19 cellular contexts compared by ENCODE assay signal in genomic region chr2:47005687-47006086, GRCh38.
A peak's percentile ranks its signal among the peaks of the same experiment; 100 is the strongest.
DNase-seq lines count a peak whose midpoint lies in the region; ATAC-seq, FAIRE-seq and TF ChIP-seq lines count a peak whose summit lies in the region.
"Had no signal": no experiment of that assay in that cellular context is flagged by ENCODE, and none has a peak within 500 bp of the region (broad histone marks: within the 10 kb centered on the region; RNA-seq: fewer than 3 reads in every experiment).

No MANE protein-coding gene starts in this region.

- no peak for DNase-seq in CD4-positive, alpha-beta T cell
- no peak for DNase-seq in sigmoid colon
- DNase-seq in HK-2 (ENCODE audit: unreplicated experiment) = no peak
- no peak for DNase-seq in Peyer's patch
- DNase-seq in small intestine = no peak
- no peak for DNase-seq in mesendoderm
- DNase-seq: COR-L47, MV-4-11, NCI-H1694 treated with DMSO at 0.1 percent for 48 hours, NCI-H2227 treated with DMSO at 0.1 percent for 48 hours, RPMI8226, SIG-M5 had no signal

- H3K4me1 Mint-ChIP-seq in CD4-positive, alpha-beta T cell (ENCODE audit: low read depth) = no peaks in the 10 kb centered on the region

- H3K9me3 Mint-ChIP-seq in CD4-positive, alpha-beta T cell = no peaks in the 10 kb centered on the region
- H3K9me3 Mint-ChIP-seq: GM23338 had no signal

- no peak overlapping the region for H3K18ac ChIP-seq in mesendoderm (ENCODE audit: low read length)

- no peak overlapping the region for H3K4me2 ChIP-seq in mesendoderm (ENCODE audit: low read length)
- H3K4me2 ChIP-seq: GM23338, KMS-11 had no signal

- CTCF ChIA-PET in CD4-positive, alpha-beta T cell (lab: Charles Lee) = no interaction called here

- TF ChIP-seq EP300 in gastroesophageal sphincter (IDR thresholded peaks at IDR 0.05) (no peak), sigmoid colon (IDR thresholded peaks at IDR 0.05) (no peak)

- H3K27ac Mint-ChIP-seq in CD4-positive, alpha-beta T cell = peak overlapping the region; percentile 27
- H3K27ac Mint-ChIP-seq: GM23338 had no signal

- H3K9ac ChIP-seq in mesendoderm (ENCODE audit: low read length) = no peak overlapping the region
- H3K9ac ChIP-seq: KMS-11 had no signal

- intact Hi-C loops in CD4-positive, alpha-beta T cell (cut with DNase I, micrococcal nuclease) = no loop called here
- intact Hi-C loops in sigmoid colon (cut with DNase I) = no loop called here

- H3K4me1 ChIP-seq in gastroesophageal sphincter (peaks cover 12 to 100% (median 65%) of the 10 kb centered on the region in 3 donors), sigmoid colon (peaks cover 0 to 97% (median 87%) of the 10 kb centered on the region in 4 donors), Peyer's patch (peaks cover 0 to 24% (median 0%) of the 10 kb centered on the region in 4 donors), small intestine (ENCODE audit: control insufficient read depth in 2 of 2, insufficient read depth in 1 of 2, low read depth in 1 of 2, low read length in 1 of 2) (no peaks in the 10 kb centered on the region), mesendoderm (ENCODE audit: control insufficient read depth, low read depth, low read length) (peaks cover 3% of the 10 kb centered on the region)

- H3K23ac ChIP-seq in mesendoderm (ENCODE audit: low read length) = no peak overlapping the region

- H3K4me3 ChIP-seq in gastroesophageal sphincter (no peak overlapping the region), sigmoid colon (no peak overlapping the region), Peyer's patch (no peak overlapping the region), small intestine (ENCODE audit: low read depth in 1 of 2, low read length in 2 of 2) (no peak overlapping the region), mesendoderm (ENCODE audit: low read length) (no peak overlapping the region)
- H3K4me3 ChIP-seq: GM23338 had no signal

- H3K27ac ChIP-seq in CD4-positive, alpha-beta T cell (ENCODE audit: low read depth, low read length) = no peak overlapping the region
- H3K27ac ChIP-seq in angular gyrus (ENCODE audit: low read depth, low read length) = peak overlapping the region; percentile 10
- H3K27ac ChIP-seq in gastroesophageal sphincter = peak overlapping the region in 3 of 4 donors; percentile 91 to 97 (median 96)
- H3K27ac ChIP-seq in sigmoid colon = peak overlapping the region; percentile 91 to 98 (median 92)
- no peak overlapping the region for H3K27ac ChIP-seq in Peyer's patch
- no peak overlapping the region for H3K27ac ChIP-seq in small intestine (ENCODE audit: low read depth in 1 of 2, low read length in 1 of 2)
- no peak overlapping the region for H3K27ac ChIP-seq in mesendoderm (ENCODE audit: low read depth, low read length)
- H3K27ac ChIP-seq: KMS-11 had no signal

- no peak for ATAC-seq in CD4-positive, alpha-beta T cell (ENCODE audit: poor library complexity)
- no peak for ATAC-seq in gastroesophageal sphincter
- ATAC-seq: GM23338, HCT116 had no signal

- WGBS in gastroesophageal sphincter (ENCODE audit: low coverage in 1 of 2), 2 donors = 73 to 93% methylated on average over 3 to 10 of the region's 12 CpGs
- WGBS in sigmoid colon, 2 donors = 91 to 96% methylated on average over 12 of the region's 12 CpGs
- 91 to 98% (median 96%) methylated on average over 12 of the region's 12 CpGs for WGBS in small intestine, 3 donors
- WGBS in mesendoderm (ENCODE audit: extremely low coverage, insufficient coverage, low lambda C conversion rate) = no CpG with 5 or more reads among the region's 12 CpGs

- H3K36me3 ChIP-seq in gastroesophageal sphincter (peaks cover 0 to 19% of the 10 kb centered on the region in 2 donors), sigmoid colon (no peaks in the 10 kb centered on the region), Peyer's patch (peaks cover 0 to 37% (median 0%) of the 10 kb centered on the region in 3 donors), small intestine (ENCODE audit: control insufficient read depth in 2 of 2, insufficient read depth in 2 of 2, low read length in 2 of 2) (peaks cover 3 to 10% of the 10 kb centered on the region in 2 donors), mesendoderm (ENCODE audit: control insufficient read depth, insufficient read depth, low read length) (no peaks in the 10 kb centered on the region)

- no peaks in the 10 kb centered on the region for H3K79me1 ChIP-seq in mesendoderm (ENCODE audit: low read length)

- H3K56ac ChIP-seq in mesendoderm (ENCODE audit: low read length) = no peak overlapping the region

- H2BK5ac ChIP-seq in mesendoderm (ENCODE audit: low read length) = no peak overlapping the region

- H4K5ac ChIP-seq in mesendoderm (ENCODE audit: low read length) = no peak overlapping the region

- TF ChIP-seq CTCF in CD4-positive, alpha-beta T cell (IDR thresholded peaks at IDR 0.05) = no peak
- TF ChIP-seq CTCF in gastroesophageal sphincter (IDR thresholded peaks at IDR 0.05) = no peak
- TF ChIP-seq CTCF in sigmoid colon (IDR thresholded peaks at IDR 0.05) = no peak
- TF ChIP-seq CTCF in Peyer's patch (IDR thresholded peaks at IDR 0.05) = no peak

- no peak overlapping the region for H4K8ac ChIP-seq in mesendoderm (ENCODE audit: low read depth, low read length)

- no peak overlapping the region for H3K4me3 Mint-ChIP-seq in CD4-positive, alpha-beta T cell
- H3K4me3 Mint-ChIP-seq: B cell, GM23338 had no signal

- peaks cover 80% of the 10 kb centered on the region for H3K36me3 Mint-ChIP-seq in CD4-positive, alpha-beta T cell (ENCODE audit: low read depth)

- POLR2A ChIA-PET in CD4-positive, alpha-beta T cell (lab: Charles Lee) = no interaction called here

- no peaks in the 10 kb centered on the region for H3K79me2 ChIP-seq in mesendoderm (ENCODE audit: control insufficient read depth, insufficient read depth, low read length)

- no peak overlapping the region for H3K4ac ChIP-seq in mesendoderm (ENCODE audit: low read depth, low read length)

- no peaks in the 10 kb centered on the region for H3K9me3 ChIP-seq in CD4-positive, alpha-beta T cell (ENCODE audit: control insufficient read depth, low read length)
- H3K9me3 ChIP-seq in gastroesophageal sphincter = no peaks in the 10 kb centered on the region
- no peaks in the 10 kb centered on the region for H3K9me3 ChIP-seq in sigmoid colon
- H3K9me3 ChIP-seq in Peyer's patch = no peaks in the 10 kb centered on the region
- H3K9me3 ChIP-seq in small intestine (ENCODE audit: control insufficient read depth, low read depth) = no peaks in the 10 kb centered on the region

- H2BK15ac ChIP-seq in mesendoderm (replicated peaks; ENCODE audit: low read depth) = no peak overlapping the region

- H2AK5ac ChIP-seq in mesendoderm (ENCODE audit: low read length) = no peak overlapping the region

- TF ChIP-seq POLR2A in gastroesophageal sphincter (IDR thresholded peaks at IDR 0.05) (no peak), sigmoid colon (IDR thresholded peaks at IDR 0.05) (no peak), Peyer's patch (IDR thresholded peaks at IDR 0.05) (no peak)

- H3K27me3 ChIP-seq in CD4-positive, alpha-beta T cell (ENCODE audit: control insufficient read depth, insufficient read depth, low read length) = no peaks in the 10 kb centered on the region
- H3K27me3 ChIP-seq in gastroesophageal sphincter = no peaks in the 10 kb centered on the region
- H3K27me3 ChIP-seq in sigmoid colon = no peaks in the 10 kb centered on the region
- H3K27me3 ChIP-seq in Peyer's patch = no peaks in the 10 kb centered on the region
- no peaks in the 10 kb centered on the region for H3K27me3 ChIP-seq in small intestine (ENCODE audit: control insufficient read depth in 2 of 2, insufficient read depth in 2 of 2, low read length in 2 of 2)
- H3K27me3 ChIP-seq in mesendoderm (ENCODE audit: insufficient read depth, low read length, poor library complexity) = no peaks in the 10 kb centered on the region

- no peaks in the 10 kb centered on the region for H3K27me3 Mint-ChIP-seq in CD4-positive, alpha-beta T cell
- H3K27me3 Mint-ChIP-seq: B cell had no signal

- no peak overlapping the region for H2BK120ac ChIP-seq in mesendoderm (ENCODE audit: low read depth, low read length)

- no peak for FAIRE-seq in small intestine (lab: Jason Lieb, UNC)
- FAIRE-seq: G401.6 had no signal

Comparison
In these comparisons a context has a peak if more than half of its experiments do, and no peak if none do; other contexts are left out.
1. H3K27ac ChIP-seq: peak in angular gyrus (single experiment), gastroesophageal sphincter (3 of 4) and sigmoid colon (4 of 4); none in CD4-positive, alpha-beta T cell (single experiment), Peyer's patch (0 of 4), small intestine (0 of 2) and mesendoderm (single experiment).